8 cellular contexts compared by ENCODE assay signal in the genomic region with DNA sequence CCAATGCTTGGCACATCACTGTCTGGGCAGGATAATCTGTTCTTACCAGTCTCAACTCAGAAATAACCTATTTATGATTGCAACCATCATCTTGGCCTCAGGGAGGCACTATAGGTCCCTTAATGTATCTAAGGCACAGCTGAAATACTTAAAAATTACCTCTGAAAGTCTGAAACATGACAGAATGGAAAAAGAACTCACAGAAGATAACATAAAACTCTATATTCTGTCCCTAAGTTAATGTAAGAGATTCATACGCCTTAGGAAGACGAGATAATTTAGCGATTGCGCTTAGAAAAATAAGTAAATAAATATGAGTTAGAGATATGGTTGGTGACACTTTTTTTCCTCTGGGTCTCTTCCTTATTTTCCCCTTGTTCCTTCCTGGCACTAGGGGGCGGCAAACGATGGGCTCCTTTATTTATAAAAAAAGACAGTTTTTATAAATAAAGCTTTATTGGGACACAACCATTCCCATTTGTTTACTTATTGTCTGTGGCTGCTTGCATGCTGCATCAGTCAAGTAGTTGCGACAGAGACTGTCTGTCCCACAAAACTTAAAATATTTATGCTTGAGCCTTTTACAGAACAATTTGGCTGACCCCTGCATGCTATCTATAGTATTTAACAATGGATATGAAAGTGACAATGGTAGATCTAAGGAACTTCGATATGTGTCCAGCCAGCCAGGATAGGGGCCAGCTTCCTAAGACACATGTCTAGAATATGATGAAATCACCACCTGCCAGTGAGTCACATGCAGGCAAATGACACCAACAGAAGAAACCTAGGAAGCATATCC.
DNase-seq lines count a peak whose midpoint lies in the region; ATAC-seq, FAIRE-seq and TF ChIP-seq lines count a peak whose summit lies in the region.

No MANE protein-coding gene starts in this region.

- TF ChIP-seq POLR2A in GM12878 (IDR thresholded peaks at IDR 0.05; ENCODE audit: low read depth, low read length): no peak

- 57% methylated on average over 8 of the region's 8 CpGs for WGBS in GM12878 (ENCODE audit: insufficient coverage, insufficient replicate concordance, low lambda C conversion rate, missing lambda C conversion rate)

- RAD21 ChIA-PET in GM12878 (lab: Charles Lee; ENCODE audit: unreplicated experiment): interaction anchor here (0.7 to 2.5 kb wide), 7 partner anchors 9 to 855 kb away, joined by 3 to 14 read pairs (median 3); no protein-coding TSS in a partner anchor

- TF ChIP-seq RAD21 in GM12878 (IDR thresholded peaks at IDR 0.05; ENCODE audit: insufficient read depth, low read depth, low read length): peak; percentile 88

- no peak for FAIRE-seq in GM12878 (lab: Jason Lieb, UNC)

- H2AFZ ChIP-seq in GM12878 (ENCODE audit: control insufficient read depth, low read depth, low read length): 0 out of 2 replicates have a peak overlapping the region, but pooled peaks have one; percentile 26

- H3K4me1 ChIP-seq in CD8-positive, alpha-beta T cell (ENCODE audit: insufficient read depth, low read length): no peaks in the 10 kb centered on the region
- H3K4me1 ChIP-seq in GM12878 (ENCODE audit: control insufficient read depth, insufficient read depth, low read length): no peaks in the 10 kb centered on the region

- peaks cover 4% of the 10 kb centered on the region for H3K4me1 Mint-ChIP-seq in CD8-positive, alpha-beta T cell (ENCODE audit: low read depth)
- peaks cover 4% of the 10 kb centered on the region for H3K4me1 Mint-ChIP-seq in activated T-helper 2 cell treated with anti-CD3 and anti-CD28 coated beads, Interferon-gamma antibody, Interleukin-2, Interleukin-4, amounts not matched to agents 10 μg/mL and 5 μg/mL and 100 μg/mL, durations not matched to agents 14 hours and 24 hours and 36 hours (ENCODE audit: low read depth)
- H3K4me1 Mint-ChIP-seq in activated T-cell treated with anti-CD3 and anti-CD28 coated beads, Interleukin-2, amount 50 U/mL, for 24 hours (ENCODE audit: low read depth): no peaks in the 10 kb centered on the region

- TF ChIP-seq CTCF in CD8-positive, alpha-beta T cell (IDR thresholded peaks at IDR 0.05): peak; percentile 31
- TF ChIP-seq CTCF in GM12878 (IDR thresholded peaks at IDR 0.05 in 2 of 3, conservative IDR thresholded peaks at IDR 0.05 in 1 of 3; ENCODE audit: control insufficient read depth in 2 of 3, extremely low read depth in 1 of 3, insufficient read depth in 1 of 3, low read depth in 3 of 3, low read length in 3 of 3): peak; percentile 52 to 72 (median 60); a peak in 5 of 6 replicates

- CTCF ChIA-PET in CD8-positive, alpha-beta T cell (lab: Charles Lee): no interaction called here
- CTCF ChIA-PET in GM12878 (lab: Yijun Ruan, JAX): interaction anchor here (0.6 to 6.1 kb wide), 20 partner anchors 9 to 861 kb away, joined by 3 to 45 read pairs (median 4); no protein-coding TSS in a partner anchor

- no peaks in the 10 kb centered on the region for H3K9me3 ChIP-seq in CD8-positive, alpha-beta T cell (ENCODE audit: low read length)
- H3K9me3 ChIP-seq in GM12878 (replicated peaks; ENCODE audit: control insufficient read depth, insufficient read depth, low read length): no peaks in the 10 kb centered on the region

- no peaks in the 10 kb centered on the region for H3K79me2 ChIP-seq in GM12878 (ENCODE audit: control insufficient read depth, insufficient read depth, low read length)

- intact Hi-C loops in CD8-positive, alpha-beta T cell (cut with DNase I, micrococcal nuclease): loop anchor here in 1 of 2 experiments (2.0 kb wide), 1 partner anchor 855 kb away; no protein-coding TSS in a partner anchor
- intact Hi-C loops in GM12878 (cut with micrococcal nuclease; ENCODE audit: unreplicated experiment): loop anchor here (1.0 to 5.0 kb wide), 4 partner anchors 113 to 833 kb away; no protein-coding TSS in a partner anchor
- intact Hi-C loops in activated T-helper 2 cell treated with anti-CD3 and anti-CD28 coated beads, Interferon-gamma antibody, Interleukin-2, Interleukin-4, amounts not matched to agents 10 μg/mL and 5 μg/mL and 100 μg/mL, durations not matched to agents 14 hours and 24 hours and 36 hours (cut with micrococcal nuclease): loop anchor here (1.0 to 5.0 kb wide), 2 partner anchors 348 to 854 kb away; no protein-coding TSS in a partner anchor

- BruUV-seq in GM12878 (replicated peaks; lab: Mats Ljungman, UMichigan): no TSS peak

- peaks cover 3% of the 10 kb centered on the region for H3K27me3 ChIP-seq in CD8-positive, alpha-beta T cell (ENCODE audit: insufficient read depth, low read length)
- H3K27me3 ChIP-seq in GM12878 (replicated peaks in 1 of 2; ENCODE audit: control insufficient read depth in 2 of 2, insufficient read depth in 2 of 2, low read length in 1 of 2): no peaks in the 10 kb centered on the region; a peak in 1 of 4 replicates

- H3K9ac ChIP-seq in GM12878 (ENCODE audit: control insufficient read depth, insufficient read depth, low read length): no peak overlapping the region

- in situ Hi-C loops in GM12878 (cut with MboI): loop anchor here (5.0 to 10.0 kb wide), 3 partner anchors 463 to 858 kb away; no protein-coding TSS in a partner anchor

- peaks cover 13% of the 10 kb centered on the region for H3K27me3 Mint-ChIP-seq in CD8-positive, alpha-beta T cell (ENCODE audit: low read depth)
- H3K27me3 Mint-ChIP-seq in activated T-helper 2 cell treated with anti-CD3 and anti-CD28 coated beads, Interferon-gamma antibody, Interleukin-2, Interleukin-4, amounts not matched to agents 10 μg/mL and 5 μg/mL and 100 μg/mL, durations not matched to agents 14 hours and 24 hours and 36 hours (ENCODE audit: low read depth): peaks cover 20% of the 10 kb centered on the region
- H3K27me3 Mint-ChIP-seq in activated T-cell treated with anti-CD3 and anti-CD28 coated beads, Interleukin-2, amount 50 U/mL, for 24 hours: peaks cover 18% of the 10 kb centered on the region

- POLR2A ChIA-PET in CD8-positive, alpha-beta T cell (lab: Charles Lee): no interaction called here
- POLR2A ChIA-PET in GM12878 (lab: Charles Lee): no interaction called here

- SMC1A ChIA-PET in GM12878 (lab: Charles Lee; ENCODE audit: uncharacterized antibody, unreplicated experiment): interaction anchor here (1.1 to 2.3 kb wide), 7 partner anchors 471 to 855 kb away, joined by 3 to 8 read pairs (median 4); no protein-coding TSS in a partner anchor

- no peaks in the 10 kb centered on the region for H4K20me1 ChIP-seq in GM12878 (ENCODE audit: control insufficient read depth, insufficient read depth)

- H3K36me3 Mint-ChIP-seq in CD8-positive, alpha-beta T cell: no peaks in the 10 kb centered on the region
- H3K36me3 Mint-ChIP-seq in activated T-helper 2 cell treated with anti-CD3 and anti-CD28 coated beads, Interferon-gamma antibody, Interleukin-2, Interleukin-4, amounts not matched to agents 10 μg/mL and 5 μg/mL and 100 μg/mL, durations not matched to agents 14 hours and 24 hours and 36 hours (ENCODE audit: low read depth): no peaks in the 10 kb centered on the region
- H3K36me3 Mint-ChIP-seq in activated T-cell treated with anti-CD3 and anti-CD28 coated beads, Interleukin-2, amount 50 U/mL, for 24 hours (ENCODE audit: low read depth): no peaks in the 10 kb centered on the region

- TF ChIP-seq EP300 in GM12878 (IDR thresholded peaks at IDR 0.05; ENCODE audit: borderline replicate concordance in 1 of 2, control insufficient read depth in 1 of 2, low read depth in 2 of 2, low read length in 2 of 2): no peak

- no peak overlapping the region for H3K27ac ChIP-seq in CD8-positive, alpha-beta T cell (ENCODE audit: low read depth, low read length)
- no peak overlapping the region for H3K27ac ChIP-seq in GM12878 (ENCODE audit: control insufficient read depth, insufficient read depth)

- H3K4me3 ChIP-seq in CD8-positive, alpha-beta T cell (ENCODE audit: low read depth, low read length): no peak overlapping the region
- H3K4me3 ChIP-seq in GM12878: no peak overlapping the region

- no peak overlapping the region for H3K4me3 Mint-ChIP-seq in CD8-positive, alpha-beta T cell
- no peak overlapping the region for H3K4me3 Mint-ChIP-seq in activated T-helper 2 cell treated with anti-CD3 and anti-CD28 coated beads, Interferon-gamma antibody, Interleukin-2, Interleukin-4, amounts not matched to agents 10 μg/mL and 5 μg/mL and 100 μg/mL, durations not matched to agents 14 hours and 24 hours and 36 hours (ENCODE audit: low read depth)
- no peak overlapping the region for H3K4me3 Mint-ChIP-seq in activated T-cell treated with anti-CD3 and anti-CD28 coated beads, Interleukin-2, amount 50 U/mL, for 24 hours

- H3K4me2 ChIP-seq in GM12878 (ENCODE audit: control insufficient read depth, insufficient read depth): no peak overlapping the region

- ATAC-seq in CD8-positive, alpha-beta T cell: no peak
- ATAC-seq in GM18519 (IDR thresholded peaks at IDR 0.05; ENCODE audit: low FRiP score, unreplicated experiment) (peak; percentile 78), HG03457 (IDR thresholded peaks at IDR 0.05; ENCODE audit: unreplicated experiment) (peak; percentile 63), GM12878 (peak; percentile 85)

- no peaks in the 10 kb centered on the region for H3K9me3 Mint-ChIP-seq in CD8-positive, alpha-beta T cell
- no peaks in the 10 kb centered on the region for H3K9me3 Mint-ChIP-seq in activated T-helper 2 cell treated with anti-CD3 and anti-CD28 coated beads, Interferon-gamma antibody, Interleukin-2, Interleukin-4, amounts not matched to agents 10 μg/mL and 5 μg/mL and 100 μg/mL, durations not matched to agents 14 hours and 24 hours and 36 hours
- H3K9me3 Mint-ChIP-seq in activated T-cell treated with anti-CD3 and anti-CD28 coated beads, Interleukin-2, amount 50 U/mL, for 24 hours: no peaks in the 10 kb centered on the region

- H3K27ac Mint-ChIP-seq in CD8-positive, alpha-beta T cell: no peak overlapping the region
- H3K27ac Mint-ChIP-seq in activated T-helper 2 cell treated with anti-CD3 and anti-CD28 coated beads, Interferon-gamma antibody, Interleukin-2, Interleukin-4, amounts not matched to agents 10 μg/mL and 5 μg/mL and 100 μg/mL, durations not matched to agents 14 hours and 24 hours and 36 hours: no peak overlapping the region
- no peak overlapping the region for H3K27ac Mint-ChIP-seq in activated T-cell treated with anti-CD3 and anti-CD28 coated beads, Interleukin-2, amount 50 U/mL, for 24 hours

- no peaks in the 10 kb centered on the region for H3K36me3 ChIP-seq in CD8-positive, alpha-beta T cell (ENCODE audit: insufficient read depth, low read length)
- H3K36me3 ChIP-seq in GM12878 (ENCODE audit: control insufficient read depth in 2 of 2, insufficient read depth in 2 of 2, low read length in 1 of 2): no peaks in the 10 kb centered on the region

- no peak for DNase-seq in CD8-positive, alpha-beta T cell
- DNase-seq in NCI-H82 (lab: John Stamatoyannopoulos, UW) (peak; percentile 82), GM12878 (ENCODE audit: low read depth, low spot score) (no peak), left kidney (ENCODE audit: low read depth, low spot score) (peak; percentile 79)
- DNase-seq in activated T-helper 2 cell treated with anti-CD3 and anti-CD28 coated beads, Interferon-gamma antibody, Interleukin-2, Interleukin-4, amounts not matched to agents 10 μg/mL and 5 μg/mL and 100 μg/mL, durations not matched to agents 14 hours and 24 hours and 36 hours (ENCODE audit: low spot score): no peak
- DNase-seq in activated T-cell treated with anti-CD3 and anti-CD28 coated beads, Interleukin-2, amount 50 U/mL, for 24 hours: no peak

TF ChIP-seq in GM12878, 131 proteins besides CTCF, POLR2A, EP300 and RAD21 (continues in another document):
- TF ChIP-seq NBN (IDR thresholded peaks at IDR 0.05) (no peak), ATF7 (IDR thresholded peaks at IDR 0.05; ENCODE audit: low read depth) (0 out of 2 replicates have a peak, but pooled peaks have one; percentile 44)

Comparison
In these comparisons a context has a peak if more than half of its experiments do, and no peak if none do; other contexts are left out.
1. DNase-seq: peak in NCI-H82 (single experiment) and left kidney (single experiment); none in CD8-positive, alpha-beta T cell (0 of 7), GM12878 (single experiment), activated T-helper 2 cell treated with anti-CD3 and anti-CD28 coated beads, Interferon-gamma antibody, Interleukin-2, Interleukin-4, amounts not matched to agents 10 μg/mL and 5 μg/mL and 100 μg/mL, durations not matched to agents 14 hours and 24 hours and 36 hours (single experiment) and activated T-cell treated with anti-CD3 and anti-CD28 coated beads, Interleukin-2, amount 50 U/mL, for 24 hours (single experiment).